12 cellular contexts compared by ENCODE assay signal in genomic region chr3:69541059-69541471, GRCh38.
DNase-seq lines count a peak whose midpoint lies in the region; ATAC-seq, FAIRE-seq and TF ChIP-seq lines count a peak whose summit lies in the region.
"Had no signal": no experiment of that assay in that cellular context is flagged by ENCODE, and none has a peak within 500 bp of the region (broad histone marks: within the 10 kb centered on the region; RNA-seq: fewer than 3 reads in every experiment).

No MANE protein-coding gene starts in this region.

- no peaks in the 10 kb centered on the region for H3K36me3 ChIP-seq in keratinocyte (ENCODE audit: control insufficient read depth in 2 of 2, extremely low read depth in 1 of 2, insufficient read depth in 2 of 2, low read length in 2 of 2)
- no peaks in the 10 kb centered on the region for H3K36me3 ChIP-seq in stomach

- H3K9me1 ChIP-seq in keratinocyte (ENCODE audit: control insufficient read depth, extremely low read depth, insufficient read depth, low read length) = no peaks in the 10 kb centered on the region

- H3K79me2 ChIP-seq in keratinocyte (ENCODE audit: control insufficient read depth, insufficient read depth, low read length) = peaks cover 49% of the 10 kb centered on the region

- no peak for ATAC-seq in GM19023 (IDR thresholded peaks at IDR 0.05; ENCODE audit: unreplicated experiment)
- ATAC-seq: activated naive CD4-positive, alpha-beta T cell treated with anti-CD3 and anti-CD28 coated beads, Interleukin-2, amount 50 U/mL, for 72 hours had no signal

- no peak overlapping the region for H3K27ac ChIP-seq in coronary artery
- peak overlapping the region; percentile 88 for H3K27ac ChIP-seq in keratinocyte (ENCODE audit: control insufficient read depth, insufficient read depth, low read length)
- no peak overlapping the region for H3K27ac ChIP-seq in stomach

- H3K27me3 ChIP-seq in keratinocyte (ENCODE audit: control insufficient read depth, extremely low read depth, insufficient read depth, low read length) = no peaks in the 10 kb centered on the region
- H3K27me3 ChIP-seq in stomach = peaks cover 13 to 34% (median 25%) of the 10 kb centered on the region in 3 donors

- 13 to 31% (median 17%) methylated on average over 19 of the region's 19 CpGs for WGBS in stomach, 5 donors

- dilution Hi-C loops in keratinocyte (cut with MboI; ENCODE audit: extremely low pct_ligation_motif_present, low sequenced_read_pairs) = no loop called here

- intact Hi-C loops in stomach (cut with DNase I; ENCODE audit: low total_unique reads) = no loop called here

- H4K20me1 ChIP-seq in keratinocyte (ENCODE audit: control insufficient read depth, extremely low read depth, insufficient read depth, low read length) = peaks cover 8% of the 10 kb centered on the region

- TF ChIP-seq CTCF in coronary artery (IDR thresholded peaks at IDR 0.05) = no peak
- TF ChIP-seq CTCF in keratinocyte (optimal IDR thresholded peaks at IDR 0.05 in 1 of 3, IDR thresholded peaks at IDR 0.05 in 1 of 3, conservative IDR thresholded peaks at IDR 0.05 in 1 of 3; ENCODE audit: extremely low read depth in 1 of 3, insufficient read depth in 2 of 3, low read length in 3 of 3) = no peak
- TF ChIP-seq CTCF in stomach (IDR thresholded peaks at IDR 0.05) = no peak

- peak; percentile 98 for FAIRE-seq in keratinocyte (lab: Jason Lieb, UNC)

- DNase-seq in HT1080 (ENCODE audit: low read depth) = peak; percentile 52
- no peak for DNase-seq in coronary artery (ENCODE audit: low spot score)
- peak; percentile 81 for DNase-seq in keratinocyte (ENCODE audit: low read depth, low spot score)
- no peak for DNase-seq in stomach
- no peak for DNase-seq in NCI-H1694 treated with DMSO at 0.1 percent for 48 hours (lab: John Stamatoyannopoulos, UW)
- no peak for DNase-seq in stimulated activated naive CD4-positive, alpha-beta T cell treated with Interleukin-2 at 50 U/mL for 16 hours (lab: John Stamatoyannopoulos, UW)
- no peak for DNase-seq in cortex of kidney (lab: John Stamatoyannopoulos, UW)
- DNase-seq: activated CD4-positive, CD25-positive, alpha-beta regulatory T cell treated with anti-CD3 and anti-CD28 coated beads, Interleukin-2, amount 50 U/mL, for 72 hours; NCI-H526 treated with DMSO at 0.1 percent for 48 hours; stimulated activated CD4-positive, alpha-beta T cell treated with anti-CD3 and anti-CD28 coated beads, Interleukin-4, amount 100 ng/mL, for 1 hour had no signal

- TF ChIP-seq EP300 in stomach (IDR thresholded peaks at IDR 0.05) = no peak

- H3K9me3 ChIP-seq in keratinocyte (ENCODE audit: control insufficient read depth, low read depth, low read length) = no peaks in the 10 kb centered on the region
- H3K9me3 ChIP-seq in stomach = no peaks in the 10 kb centered on the region

- H3K4me3 ChIP-seq in coronary artery (peak overlapping the region; percentile 68), keratinocyte (ENCODE audit: control insufficient read depth in 2 of 3, extremely low read depth in 1 of 3, insufficient read depth in 2 of 3, low read depth in 1 of 3, low read length in 3 of 3) (peak overlapping the region; percentile 77 to 89 (median 85)), stomach (peak overlapping the region; percentile 34 to 58 (median 50))

- H3K9ac ChIP-seq in keratinocyte (ENCODE audit: control insufficient read depth, extremely low read depth, insufficient read depth, low read length) = peak overlapping the region; percentile 86

- TF ChIP-seq POLR2A in stomach (IDR thresholded peaks at IDR 0.05) = no peak

- H2AFZ ChIP-seq in keratinocyte (ENCODE audit: control insufficient read depth, low read length) = peak overlapping the region; percentile 39

- peak overlapping the region; percentile 54 for H3K4me2 ChIP-seq in keratinocyte (ENCODE audit: control insufficient read depth, extremely low read depth, insufficient read depth, low read depth, low read length)

- peaks cover 26% of the 10 kb centered on the region for H3K4me1 ChIP-seq in keratinocyte (ENCODE audit: control insufficient read depth, extremely low read depth, insufficient read depth, low read length)
- peaks cover 15 to 26% (median 18%) of the 10 kb centered on the region in 4 donors for H3K4me1 ChIP-seq in stomach

Comparison
In these comparisons a context has a peak if more than half of its experiments do, and no peak if none do; other contexts are left out.
1. DNase-seq: peak in HT1080 (single experiment) and keratinocyte (single experiment); none in coronary artery (single experiment), stomach (single experiment), NCI-H1694 treated with DMSO at 0.1 percent for 48 hours (single experiment), stimulated activated naive CD4-positive, alpha-beta T cell treated with Interleukin-2 at 50 U/mL for 16 hours (single experiment) and cortex of kidney (single experiment).
2. Peak in every context shown above with its lines, with median percentiles within 50 percentile points of each other: H3K4me3 ChIP-seq.